ENCODE assay signal across 29 cellular contexts in the genomic region with DNA sequence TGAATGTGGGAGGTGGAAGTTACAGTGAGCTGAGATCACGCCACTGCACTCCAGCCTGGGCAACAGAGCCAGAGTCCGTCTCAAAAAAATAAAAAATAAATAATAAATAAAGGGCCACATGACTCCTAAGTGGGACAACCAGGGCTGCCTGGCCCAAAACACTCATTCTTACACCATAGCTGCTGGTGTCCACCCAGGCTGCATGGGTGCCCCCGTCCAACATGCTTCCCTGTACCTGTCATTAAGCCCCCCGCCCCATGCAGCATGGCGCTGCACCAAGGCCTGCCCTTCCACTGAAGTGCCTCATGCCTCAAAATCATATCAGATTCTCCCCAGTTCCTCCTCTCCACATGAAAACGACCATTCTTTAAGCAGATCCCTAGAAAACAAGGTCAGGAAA. TPM values are rescaled to one million over a fixed set of nuclear protein-coding genes. Genes with fewer than 3 reads are reported as not detected.
DNase-seq lines count a peak whose midpoint lies in the region; ATAC-seq and TF ChIP-seq lines count a peak whose summit lies in the region.
"Had no signal": no experiment of that assay in that cellular context is flagged by ENCODE, and none has a peak within 500 bp of the region (broad histone marks: within the 10 kb centered on the region; RNA-seq: fewer than 3 reads in every experiment).

No MANE protein-coding gene starts in this region.

- POLR2A ChIA-PET in Caco-2 (lab: Charles Lee) = no interaction called here
- POLR2A ChIA-PET in activated CD4-positive, alpha-beta memory T cell treated with anti-CD3 and anti-CD28 coated beads, Interleukin-2, amount 10 ng/mL, durations not matched to agents 7 days and 5 days (lab: Charles Lee) = interaction anchor here (1.0 to 5.3 kb wide), 5 partner anchors 10 to 95 kb away, joined by 4 to 37 read pairs (median 8); partner anchors contain the start of genes GALM and HNRNPLL

- DNase-seq in activated T-cell treated with anti-CD3 and anti-CD28 coated beads, Interleukin-2, amount 50 U/mL, for 72 hours = no peak
- no peak for DNase-seq in activated T-cell treated with anti-CD3 and anti-CD28 coated beads, Interleukin-2, amount 50 U/mL, for 4 hours
- DNase-seq in Caco-2 (no peak), endothelial cell (ENCODE audit: low spot score) (no peak), HCEC 1CT (no peak), GM19238 (ENCODE audit: insufficient read length, low spot score) (no peak)
- no peak for DNase-seq in activated CD4-positive, alpha-beta memory T cell treated with anti-CD3 and anti-CD28 coated beads, Interleukin-2, amount 10 ng/mL, durations not matched to agents 7 days and 5 days
- DNase-seq: ACHN; activated CD4-positive, alpha-beta T cell treated with anti-CD3 and anti-CD28 coated beads, Interleukin-2, amount 50 U/mL, for 4 hours; activated naive CD4-positive, alpha-beta T cell treated with anti-CD3 and anti-CD28 coated beads, Interleukin-2, amount 10 ng/mL, durations not matched to agents 7 days and 5 days; aorta; BE2C; H9; hippocampal formation; lower lobe of right lung; midbrain; naive B cell; NCI-H1436; NCI-H2081 treated with DMSO at 0.1 percent for 48 hours; NCI-H226; NCI-H526 treated with DMSO at 0.1 percent for 48 hours; occipital lobe; PC-9; psoas muscle; SHP77; stimulated activated CD4-positive, alpha-beta T cell treated with anti-CD3 and anti-CD28 coated beads, Interleukin-15, amount 100 ng/mL, for 24 hours; stimulated activated CD4-positive, alpha-beta T cell treated with anti-CD3 and anti-CD28 coated beads, Interleukin-4, amount 100 ng/mL, for 4 hours; WERI-Rb-1 had no signal

- H3K9me3 Mint-ChIP-seq in activated T-cell treated with anti-CD3 and anti-CD28 coated beads, Interleukin-2, amount 50 U/mL, for 72 hours = no peaks in the 10 kb centered on the region
- no peaks in the 10 kb centered on the region for H3K9me3 Mint-ChIP-seq in activated T-cell treated with anti-CD3 and anti-CD28 coated beads, Interleukin-2, amount 50 U/mL, for 4 hours
- H3K9me3 Mint-ChIP-seq in Caco-2 (ENCODE audit: unreplicated experiment) (no peaks in the 10 kb centered on the region), endothelial cell (ENCODE audit: unreplicated experiment) (no peaks in the 10 kb centered on the region)
- no peaks in the 10 kb centered on the region for H3K9me3 Mint-ChIP-seq in activated CD4-positive, alpha-beta memory T cell treated with anti-CD3 and anti-CD28 coated beads, Interleukin-2, amount 10 ng/mL, durations not matched to agents 7 days and 5 days
- H3K9me3 Mint-ChIP-seq: H9, naive B cell had no signal

- no peak overlapping the region for H3K4me3 ChIP-seq in Caco-2 (ENCODE audit: low read depth, low read length)
- H3K4me3 ChIP-seq: lower lobe of right lung, PC-9, psoas muscle, tibial nerve had no signal

- ATAC-seq in activated T-cell treated with anti-CD3 and anti-CD28 coated beads, Interleukin-2, amount 50 U/mL, for 72 hours (replicated peaks in 1 of 2) = no peak
- ATAC-seq in activated T-cell treated with anti-CD3 and anti-CD28 coated beads, Interleukin-2, amount 50 U/mL, for 4 hours = no peak
- ATAC-seq: lower lobe of right lung, psoas muscle had no signal

- H3K36me3 ChIP-seq in Caco-2 (ENCODE audit: control insufficient read depth, insufficient read depth, low read length) = peaks cover 2% of the 10 kb centered on the region
- H3K36me3 ChIP-seq: BE2C, WERI-Rb-1 had no signal

- H3K4me3 Mint-ChIP-seq in activated T-cell treated with anti-CD3 and anti-CD28 coated beads, Interleukin-2, amount 50 U/mL, for 72 hours = peak overlapping the region in 1 of 2 donors; percentile 2
- no peak overlapping the region for H3K4me3 Mint-ChIP-seq in activated T-cell treated with anti-CD3 and anti-CD28 coated beads, Interleukin-2, amount 50 U/mL, for 4 hours
- H3K4me3 Mint-ChIP-seq in Caco-2 (ENCODE audit: unreplicated experiment) (no peak overlapping the region), endothelial cell (ENCODE audit: unreplicated experiment) (peak overlapping the region; percentile 3)
- H3K4me3 Mint-ChIP-seq in activated CD4-positive, alpha-beta memory T cell treated with anti-CD3 and anti-CD28 coated beads, Interleukin-2, amount 10 ng/mL, durations not matched to agents 7 days and 5 days = no peak overlapping the region
- H3K4me3 Mint-ChIP-seq: activated naive CD4-positive, alpha-beta T cell treated with anti-CD3 and anti-CD28 coated beads, Interleukin-2, amount 10 ng/mL, durations not matched to agents 7 days and 5 days; H9; naive B cell had no signal

- H3K4me1 Mint-ChIP-seq in activated T-cell treated with anti-CD3 and anti-CD28 coated beads, Interleukin-2, amount 50 U/mL, for 72 hours (ENCODE audit: low read depth) = peaks cover 63% of the 10 kb centered on the region
- peaks cover 49% of the 10 kb centered on the region for H3K4me1 Mint-ChIP-seq in activated T-cell treated with anti-CD3 and anti-CD28 coated beads, Interleukin-2, amount 50 U/mL, for 4 hours (ENCODE audit: low read depth)
- peaks cover 6% of the 10 kb centered on the region for H3K4me1 Mint-ChIP-seq in Caco-2 (ENCODE audit: low read depth, unreplicated experiment)
- peaks cover 75% of the 10 kb centered on the region for H3K4me1 Mint-ChIP-seq in activated CD4-positive, alpha-beta memory T cell treated with anti-CD3 and anti-CD28 coated beads, Interleukin-2, amount 10 ng/mL, durations not matched to agents 7 days and 5 days
- H3K4me1 Mint-ChIP-seq in endothelial cell (ENCODE audit: unreplicated experiment) = no peaks in the 10 kb centered on the region
- H3K4me1 Mint-ChIP-seq: H9 had no signal

- no peaks in the 10 kb centered on the region for H3K9me3 ChIP-seq in Caco-2
- H3K9me3 ChIP-seq: BE2C, lower lobe of right lung, psoas muscle, tibial nerve had no signal

- intact Hi-C loops in Caco-2 (cut with micrococcal nuclease; ENCODE audit: unreplicated experiment) = no loop called here

- H3K27me3 Mint-ChIP-seq in activated T-cell treated with anti-CD3 and anti-CD28 coated beads, Interleukin-2, amount 50 U/mL, for 72 hours (ENCODE audit: low read depth) = no peaks in the 10 kb centered on the region
- H3K27me3 Mint-ChIP-seq in activated T-cell treated with anti-CD3 and anti-CD28 coated beads, Interleukin-2, amount 50 U/mL, for 4 hours (ENCODE audit: low read depth) = no peaks in the 10 kb centered on the region
- H3K27me3 Mint-ChIP-seq in Caco-2 (ENCODE audit: insufficient read depth, unreplicated experiment) (no peaks in the 10 kb centered on the region), endothelial cell (ENCODE audit: unreplicated experiment) (peaks cover 4% of the 10 kb centered on the region)
- no peaks in the 10 kb centered on the region for H3K27me3 Mint-ChIP-seq in activated CD4-positive, alpha-beta memory T cell treated with anti-CD3 and anti-CD28 coated beads, Interleukin-2, amount 10 ng/mL, durations not matched to agents 7 days and 5 days
- H3K27me3 Mint-ChIP-seq: activated naive CD4-positive, alpha-beta T cell treated with anti-CD3 and anti-CD28 coated beads, Interleukin-2, amount 10 ng/mL, durations not matched to agents 7 days and 5 days; naive B cell had no signal

- peaks cover 17 to 57% of the 10 kb centered on the region in 2 donors for H3K36me3 Mint-ChIP-seq in activated T-cell treated with anti-CD3 and anti-CD28 coated beads, Interleukin-2, amount 50 U/mL, for 72 hours (ENCODE audit: insufficient read depth in 2 of 2)
- peaks cover 40% of the 10 kb centered on the region for H3K36me3 Mint-ChIP-seq in activated T-cell treated with anti-CD3 and anti-CD28 coated beads, Interleukin-2, amount 50 U/mL, for 4 hours (ENCODE audit: insufficient read depth)
- H3K36me3 Mint-ChIP-seq in Caco-2 (ENCODE audit: insufficient read depth, unreplicated experiment) (peaks cover 63% of the 10 kb centered on the region), endothelial cell (ENCODE audit: low read depth, unreplicated experiment) (peaks cover 23% of the 10 kb centered on the region)
- peaks cover 85% of the 10 kb centered on the region for H3K36me3 Mint-ChIP-seq in activated CD4-positive, alpha-beta memory T cell treated with anti-CD3 and anti-CD28 coated beads, Interleukin-2, amount 10 ng/mL, durations not matched to agents 7 days and 5 days (ENCODE audit: low read depth)

- no peak for TF ChIP-seq CTCF in Caco-2 (IDR thresholded peaks at IDR 0.05; ENCODE audit: insufficient read depth in 1 of 2, low read depth in 1 of 2, low read length in 1 of 2, severe bottlenecking in 1 of 2, unreplicated experiment in 1 of 2)
- TF ChIP-seq CTCF in endothelial cell (IDR thresholded peaks at IDR 0.05; ENCODE audit: unreplicated experiment) = no peak

- H3K4me1 ChIP-seq in Caco-2 = peaks cover 3% of the 10 kb centered on the region; the same call in 1 of the 2 replicates
- H3K4me1 ChIP-seq: BE2C, lower lobe of right lung, psoas muscle, tibial nerve had no signal

- no TSS peak for BruUV-seq in Caco-2 (replicated peaks; lab: Mats Ljungman, UMichigan)

- H3K27ac Mint-ChIP-seq in activated T-cell treated with anti-CD3 and anti-CD28 coated beads, Interleukin-2, amount 50 U/mL, for 72 hours = peak overlapping the region; percentile 5
- H3K27ac Mint-ChIP-seq in Caco-2 (ENCODE audit: unreplicated experiment) (peak overlapping the region; percentile 16), endothelial cell (ENCODE audit: unreplicated experiment) (no peak overlapping the region)
- H3K27ac Mint-ChIP-seq in activated CD4-positive, alpha-beta memory T cell treated with anti-CD3 and anti-CD28 coated beads, Interleukin-2, amount 10 ng/mL, durations not matched to agents 7 days and 5 days = peak overlapping the region; percentile 72

- H3K27me3 ChIP-seq in Caco-2 (replicated peaks; ENCODE audit: control insufficient read depth, insufficient read depth, low read length) = no peaks in the 10 kb centered on the region
- H3K27me3 ChIP-seq: BE2C, tibial nerve had no signal

- CTCF ChIA-PET in Caco-2 (lab: Charles Lee) = no interaction called here
- CTCF ChIA-PET in activated CD4-positive, alpha-beta memory T cell treated with anti-CD3 and anti-CD28 coated beads, Interleukin-2, amount 10 ng/mL, durations not matched to agents 7 days and 5 days (lab: Charles Lee) = interaction anchor here (0.6 to 1.1 kb wide), 2 partner anchors 10 to 97 kb away, joined by 3 read pairs; no protein-coding TSS in a partner anchor

RNA-seq across cellular contexts. Expression of gene GALM, which starts 10.8 kb away (rescaled TPM):
- 100 to 1,000 TPM in 1 of 2 donors, 10 to 100 TPM in 1; 97.8 to 114 TPM for total RNA-seq in activated T-cell treated with anti-CD3 and anti-CD28 coated beads, Interleukin-2, amount 50 U/mL, for 72 hours
- 10 to 100 TPM; 35.2 to 77.9 (median 58.8) TPM for total RNA-seq in activated T-cell treated with anti-CD3 and anti-CD28 coated beads, Interleukin-2, amount 50 U/mL, for 4 hours
- total RNA-seq in Caco-2 (2022) (48.5 and 48.7 TPM in 2 replicates), endothelial cell (ENCODE audit: unreplicated experiment) (13.0 TPM)
- total RNA-seq in activated CD4-positive, alpha-beta memory T cell treated with anti-CD3 and anti-CD28 coated beads, Interleukin-2, amount 10 ng/mL, durations not matched to agents 7 days and 5 days = 10 to 100 TPM; 94.7 to 97.4 TPM
